ENCODE assay signal across 1 cellular context in the genomic region with DNA sequence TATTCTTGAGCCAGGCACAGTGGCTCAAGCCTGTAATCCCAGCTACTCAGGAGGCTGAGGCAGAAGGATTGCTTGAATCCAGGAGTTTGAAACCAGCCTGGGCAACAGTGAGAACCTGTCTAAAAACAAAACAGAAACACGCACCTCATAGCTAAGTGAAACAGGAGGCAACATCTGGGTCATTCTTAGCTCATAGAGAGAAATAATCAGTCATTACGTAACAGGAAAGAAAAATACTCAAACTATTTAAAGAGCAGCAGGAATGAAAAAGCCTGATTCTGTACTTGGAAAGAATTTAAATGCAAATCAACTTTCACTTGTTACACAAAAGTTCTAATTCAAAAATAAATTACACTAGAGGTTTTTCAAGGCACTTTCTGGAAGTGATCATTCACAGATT.
TF ChIP-seq lines count a peak whose summit lies in the region.

No MANE protein-coding gene starts in this region.

TF ChIP-seq in GM23338, 12 proteins besides CTCF, POLR2A, EP300 and RAD21 (continued from another document):
- TF ChIP-seq ZNF462 (CRISPR knock-in tag; IDR thresholded peaks at IDR 0.05): no peak
- TF ChIP-seq ETS1 (IDR thresholded peaks at IDR 0.05): no peak
- TF ChIP-seq POLR2AphosphoS5 (IDR thresholded peaks at IDR 0.05; ENCODE audit: low read depth): no peak
- TF ChIP-seq EZH2 (IDR thresholded peaks at IDR 0.05; ENCODE audit: low read depth, unreplicated experiment): no peak
- TF ChIP-seq STAT1 (IDR thresholded peaks at IDR 0.05; ENCODE audit: unreplicated experiment): no peak
- TF ChIP-seq JUNB (IDR thresholded peaks at IDR 0.05; ENCODE audit: unreplicated experiment): no peak
